2 cellular contexts compared by ENCODE assay signal in the genomic region with DNA sequence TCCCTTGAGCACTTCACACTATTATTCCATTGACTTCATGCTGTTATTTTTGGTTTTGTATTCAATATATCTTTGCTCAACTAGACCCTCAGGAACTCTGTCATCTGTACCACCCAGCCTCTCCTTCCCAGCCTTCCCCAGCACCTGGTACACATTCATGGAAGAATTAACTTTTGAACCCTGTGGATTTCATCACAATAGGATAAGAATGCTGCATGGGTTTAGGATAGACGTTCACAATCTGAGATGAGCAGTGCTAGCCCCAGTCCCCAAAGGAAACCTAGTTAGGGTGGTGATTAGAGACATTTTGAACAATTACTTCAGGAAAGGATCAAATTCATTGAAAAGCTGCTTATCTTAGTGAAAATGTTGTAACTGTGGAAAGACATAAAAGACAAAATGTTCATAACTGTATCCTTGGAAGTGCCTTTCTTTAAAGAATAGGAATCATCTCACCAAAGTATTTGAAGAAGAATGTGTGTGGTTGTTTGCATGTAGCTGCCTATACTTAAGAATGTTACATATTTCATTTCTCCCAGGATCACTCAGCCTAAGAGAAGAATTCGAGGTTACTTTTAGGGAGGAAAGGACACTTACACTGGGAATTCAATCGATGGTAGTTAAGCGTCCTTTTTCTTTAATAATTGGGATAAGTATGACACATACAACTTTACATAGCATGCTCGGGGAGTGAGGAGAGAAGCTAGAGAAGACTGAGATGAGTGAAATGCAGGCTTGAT.
TF ChIP-seq lines count a peak whose summit lies in the region.

No MANE protein-coding gene starts in this region.

TF ChIP-seq in HepG2, 621 proteins besides CTCF, POLR2A, EP300 and RAD21:
- TF ChIP-seq CBX5 (CRISPR knock-in tag; IDR thresholded peaks at IDR 0.05; ENCODE audit: borderline replicate concordance) = no peak
- TF ChIP-seq SAFB2 (CRISPR knock-in tag; IDR thresholded peaks at IDR 0.05; ENCODE audit: borderline replicate concordance, low read depth) = no peak
- TF ChIP-seq ZNF777 (CRISPR knock-in tag; IDR thresholded peaks at IDR 0.05) = no peak
- TF ChIP-seq, protein P1, sequence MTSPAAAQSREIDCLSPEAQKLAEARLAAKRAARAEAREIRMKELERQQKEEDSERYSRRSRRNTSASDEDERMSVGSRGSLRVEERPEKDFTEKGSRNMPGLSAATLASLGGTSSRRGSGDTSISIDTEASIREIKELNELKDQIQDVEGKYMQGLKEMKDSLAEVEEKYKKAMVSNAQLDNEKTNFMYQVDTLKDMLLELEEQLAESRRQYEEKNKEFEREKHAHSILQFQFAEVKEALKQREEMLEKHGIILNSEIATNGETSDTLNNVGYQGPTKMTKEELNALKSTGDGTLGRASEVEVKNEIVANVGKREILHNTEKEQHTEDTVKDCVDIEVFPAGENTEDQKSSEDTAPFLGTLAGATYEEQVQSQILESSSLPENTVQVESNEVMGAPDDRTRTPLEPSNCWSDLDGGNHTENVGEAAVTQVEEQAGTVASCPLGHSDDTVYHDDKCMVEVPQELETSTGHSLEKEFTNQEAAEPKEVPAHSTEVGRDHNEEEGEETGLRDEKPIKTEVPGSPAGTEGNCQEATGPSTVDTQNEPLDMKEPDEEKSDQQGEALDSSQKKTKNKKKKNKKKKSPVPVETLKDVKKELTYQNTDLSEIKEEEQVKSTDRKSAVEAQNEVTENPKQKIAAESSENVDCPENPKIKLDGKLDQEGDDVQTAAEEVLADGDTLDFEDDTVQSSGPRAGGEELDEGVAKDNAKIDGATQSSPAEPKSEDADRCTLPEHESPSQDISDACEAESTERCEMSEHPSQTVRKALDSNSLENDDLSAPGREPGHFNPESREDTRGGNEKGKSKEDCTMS (CRISPR knock-in tag; conservative IDR thresholded peaks at IDR 0.05) = no peak
- TF ChIP-seq ZNF441 (CRISPR knock-in tag; IDR thresholded peaks at IDR 0.05; ENCODE audit: borderline replicate concordance) = no peak
- no peak for TF ChIP-seq TOE1 (CRISPR knock-in tag; IDR thresholded peaks at IDR 0.05)
- no peak for TF ChIP-seq NFE2L1 (CRISPR knock-in tag; IDR thresholded peaks at IDR 0.05; ENCODE audit: borderline replicate concordance)
- TF ChIP-seq, protein P2, sequence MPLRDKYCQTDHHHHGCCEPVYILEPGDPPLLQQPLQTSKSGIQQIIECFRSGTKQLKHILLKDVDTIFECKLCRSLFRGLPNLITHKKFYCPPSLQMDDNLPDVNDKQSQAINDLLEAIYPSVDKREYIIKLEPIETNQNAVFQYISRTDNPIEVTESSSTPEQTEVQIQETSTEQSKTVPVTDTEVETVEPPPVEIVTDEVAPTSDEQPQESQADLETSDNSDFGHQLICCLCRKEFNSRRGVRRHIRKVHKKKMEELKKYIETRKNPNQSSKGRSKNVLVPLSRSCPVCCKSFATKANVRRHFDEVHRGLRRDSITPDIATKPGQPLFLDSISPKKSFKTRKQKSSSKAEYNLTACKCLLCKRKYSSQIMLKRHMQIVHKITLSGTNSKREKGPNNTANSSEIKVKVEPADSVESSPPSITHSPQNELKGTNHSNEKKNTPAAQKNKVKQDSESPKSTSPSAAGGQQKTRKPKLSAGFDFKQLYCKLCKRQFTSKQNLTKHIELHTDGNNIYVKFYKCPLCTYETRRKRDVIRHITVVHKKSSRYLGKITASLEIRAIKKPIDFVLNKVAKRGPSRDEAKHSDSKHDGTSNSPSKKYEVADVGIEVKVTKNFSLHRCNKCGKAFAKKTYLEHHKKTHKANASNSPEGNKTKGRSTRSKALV (CRISPR knock-in tag; IDR thresholded peaks at IDR 0.05) = no peak
- no peak for TF ChIP-seq ZFP36 (IDR thresholded peaks at IDR 0.05; ENCODE audit: borderline replicate concordance, low read depth, low read length, partially characterized antibody)
- TF ChIP-seq, protein P3, sequence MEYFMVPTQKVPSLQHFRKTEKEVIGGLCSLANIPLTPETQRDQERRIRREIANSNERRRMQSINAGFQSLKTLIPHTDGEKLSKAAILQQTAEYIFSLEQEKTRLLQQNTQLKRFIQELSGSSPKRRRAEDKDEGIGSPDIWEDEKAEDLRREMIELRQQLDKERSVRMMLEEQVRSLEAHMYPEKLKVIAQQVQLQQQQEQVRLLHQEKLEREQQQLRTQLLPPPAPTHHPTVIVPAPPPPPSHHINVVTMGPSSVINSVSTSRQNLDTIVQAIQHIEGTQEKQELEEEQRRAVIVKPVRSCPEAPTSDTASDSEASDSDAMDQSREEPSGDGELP (IDR thresholded peaks at IDR 0.05; ENCODE audit: borderline replicate concordance, low read depth) = no peak

TF ChIP-seq in H1, 55 proteins besides CTCF, POLR2A, EP300 and RAD21:
- 0 out of 2 replicates have a peak, but pooled peaks have one; percentile 33 for TF ChIP-seq TCF12 (IDR thresholded peaks at IDR 0.05; ENCODE audit: low read depth, low read length)
- TF ChIP-seq, protein P4, sequence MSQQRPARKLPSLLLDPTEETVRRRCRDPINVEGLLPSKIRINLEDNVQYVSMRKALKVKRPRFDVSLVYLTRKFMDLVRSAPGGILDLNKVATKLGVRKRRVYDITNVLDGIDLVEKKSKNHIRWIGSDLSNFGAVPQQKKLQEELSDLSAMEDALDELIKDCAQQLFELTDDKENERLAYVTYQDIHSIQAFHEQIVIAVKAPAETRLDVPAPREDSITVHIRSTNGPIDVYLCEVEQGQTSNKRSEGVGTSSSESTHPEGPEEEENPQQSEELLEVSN (IDR thresholded peaks at IDR 0.05) = no peak
TF ChIP-seq in H1: peak in this region for 1.
